ENCODE assay signal across 8 cellular contexts in the genomic region with DNA sequence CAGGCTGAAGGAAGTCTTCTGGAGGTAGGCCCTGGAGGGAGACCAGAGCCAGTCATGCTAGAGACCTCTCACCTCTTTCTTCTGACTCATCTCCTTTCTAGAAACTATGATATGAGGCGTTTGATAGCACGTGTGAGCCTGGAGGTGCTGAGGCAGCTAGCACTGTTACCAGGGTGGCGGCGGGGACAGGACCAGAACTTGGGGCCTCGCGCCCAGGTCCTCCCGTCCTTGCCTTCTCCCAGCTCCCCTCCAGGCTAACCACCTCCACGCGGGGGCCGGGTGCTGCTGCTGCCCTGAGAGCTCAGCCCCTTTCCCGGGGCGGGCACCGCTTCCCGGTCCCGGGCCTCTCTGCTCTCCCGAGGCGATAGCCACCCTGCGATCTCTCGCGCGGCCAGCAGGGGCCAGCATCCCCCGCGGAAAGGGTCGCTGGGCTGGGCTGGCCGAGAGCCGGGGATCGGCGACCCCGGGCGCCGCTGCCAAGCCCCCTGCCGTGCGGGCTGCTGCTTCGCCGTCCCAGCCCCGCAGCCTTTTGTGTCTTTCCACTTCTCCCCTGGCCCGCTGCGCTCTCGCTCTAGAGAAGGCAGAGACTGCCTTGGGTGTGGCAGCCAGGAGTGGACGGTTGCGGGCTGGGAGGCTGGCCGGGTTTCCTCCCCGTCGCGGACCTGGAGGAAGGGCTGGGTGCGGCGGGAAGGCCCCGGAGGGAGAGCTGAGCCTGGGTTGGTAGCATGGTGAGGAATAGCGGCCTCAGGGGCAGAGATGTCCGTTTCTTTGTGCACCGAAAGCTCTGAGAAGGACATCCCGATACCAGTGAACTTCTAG. TPM values are rescaled to one million over a fixed set of nuclear protein-coding genes. Genes with fewer than 3 reads are reported as not detected.
A peak's percentile ranks its signal among the peaks of the same experiment; 100 is the strongest.
DNase-seq lines count a peak whose midpoint lies in the region; ATAC-seq, FAIRE-seq and TF ChIP-seq lines count a peak whose summit lies in the region.

No MANE protein-coding gene starts in this region.

- H3K9me3 ChIP-seq in smooth muscle cell (replicated peaks; ENCODE audit: low read depth), result no peaks in the 10 kb centered on the region

- H3K4me3 ChIP-seq in bronchial epithelial cell (ENCODE audit: low read depth, low read length), result peak overlapping the region; percentile 53
- peak overlapping the region; percentile 77 for H3K4me3 ChIP-seq in smooth muscle cell

- peak overlapping the region; percentile 86 for H3K4me2 ChIP-seq in smooth muscle cell

- H3K27ac Mint-ChIP-seq in WTC11 (no peak overlapping the region), immature natural killer cell (no peak overlapping the region)

- H3K9me3 Mint-ChIP-seq in WTC11, result no peaks in the 10 kb centered on the region
- H3K9me3 Mint-ChIP-seq in immature natural killer cell, result no peaks in the 10 kb centered on the region

- H3K79me2 ChIP-seq in smooth muscle cell (ENCODE audit: low read depth), result no peaks in the 10 kb centered on the region

- no peaks in the 10 kb centered on the region for H3K36me3 ChIP-seq in bronchial epithelial cell (ENCODE audit: control insufficient read depth, insufficient read depth, low read length)
- no peaks in the 10 kb centered on the region for H3K36me3 ChIP-seq in smooth muscle cell (ENCODE audit: low read depth)

- H3K36me3 Mint-ChIP-seq in WTC11, result no peaks in the 10 kb centered on the region
- H3K36me3 Mint-ChIP-seq in immature natural killer cell, result no peaks in the 10 kb centered on the region

- DNase-seq in SHP77 (lab: John Stamatoyannopoulos, UW) (peak; percentile 53 to 60), SHP77 treated with DMSO at 0.1 percent for 48 hours (lab: John Stamatoyannopoulos, UW) (no peak), NCI-H1694 (lab: John Stamatoyannopoulos, UW) (peak; percentile 54), WTC11 (ENCODE audit: low spot score) (peak; percentile 94), bronchial epithelial cell (ENCODE audit: low read depth) (peak; percentile 81), immature natural killer cell (peak; percentile 60 to 68 (median 67)), smooth muscle cell (lab: John Stamatoyannopoulos, UW; ENCODE audit: unreplicated experiment) (peak; percentile 57)

- H4K20me1 ChIP-seq in smooth muscle cell (ENCODE audit: low read depth), result no peaks in the 10 kb centered on the region

- H3K27me3 Mint-ChIP-seq in WTC11 (ENCODE audit: low read depth) (peaks cover 31% of the 10 kb centered on the region), immature natural killer cell (ENCODE audit: low read depth in 3 of 3) (peaks cover 0 to 6% (median 0%) of the 10 kb centered on the region in 3 donors)

- CTCF ChIA-PET in WTC11 (lab: Charles Lee), result interaction anchor here (0.5 to 3.6 kb wide), 57 partner anchors 9 to 623 kb away, joined by 3 to 67 read pairs (median 4); a partner anchor contains a TSS

- H3K27me3 ChIP-seq in bronchial epithelial cell (ENCODE audit: control insufficient read depth, insufficient read depth, low read length) (no peaks in the 10 kb centered on the region), smooth muscle cell (ENCODE audit: low read depth) (no peaks in the 10 kb centered on the region)

- H3K4me3 Mint-ChIP-seq in WTC11, result peak overlapping the region; percentile 68
- H3K4me3 Mint-ChIP-seq in immature natural killer cell, result peak overlapping the region; percentile 53 to 72 (median 66)

- no peaks in the 10 kb centered on the region for H3F3A ChIP-seq in smooth muscle cell (ENCODE audit: low read depth)

- peak; percentile 97 for TF ChIP-seq CTCF in WTC11 (IDR thresholded peaks at IDR 0.05)
- TF ChIP-seq CTCF in bronchial epithelial cell (IDR thresholded peaks at IDR 0.05; ENCODE audit: insufficient read depth, low read length, severe bottlenecking), result peak; percentile 89
- TF ChIP-seq CTCF in smooth muscle cell (IDR thresholded peaks at IDR 0.05; ENCODE audit: borderline replicate concordance, insufficient read depth, poor library complexity, severe bottlenecking), result peak; percentile 98

- WGBS in smooth muscle cell (ENCODE audit: low lambda C conversion rate), result 5% methylated on average over 52 of the region's 52 CpGs

- H3K4me1 Mint-ChIP-seq in WTC11 (peaks cover 14% of the 10 kb centered on the region), immature natural killer cell (no peaks in the 10 kb centered on the region)

- POLR2A ChIA-PET in WTC11 (lab: Charles Lee), result interaction anchor here (1.1 to 1.3 kb wide), 2 partner anchors 9 to 318 kb away, joined by 3 to 4 read pairs; no protein-coding TSS in a partner anchor

- ATAC-seq in HG02852 (IDR thresholded peaks at IDR 0.05; ENCODE audit: unreplicated experiment), result peak; percentile 83
- peak; percentile 93 for ATAC-seq in WTC11

- H3K4me1 ChIP-seq in smooth muscle cell (ENCODE audit: low read depth), result peaks cover 6% of the 10 kb centered on the region

- H3K27ac ChIP-seq in smooth muscle cell (ENCODE audit: low read depth), result no peak overlapping the region

- H2AFZ ChIP-seq in smooth muscle cell (ENCODE audit: low read depth), result peak overlapping the region; percentile 95

- H3K9ac ChIP-seq in smooth muscle cell (ENCODE audit: low read depth), result peak overlapping the region; percentile 40

- FAIRE-seq in bronchial epithelial cell (lab: Jason Lieb, UNC), result no peak

TF ChIP-seq in WTC11, 78 proteins besides CTCF, POLR2A, EP300 and RAD21 (continues in another document):
- 0 out of 2 replicates have a peak, but pooled peaks have one; percentile 2 for TF ChIP-seq ZNF121 (CRISPR knock-in tag; IDR thresholded peaks at IDR 0.05)
- peak; percentile 83; the same call in 1 of the 2 replicates for TF ChIP-seq ZBTB21 (CRISPR knock-in tag; IDR thresholded peaks at IDR 0.05; ENCODE audit: borderline replicate concordance)
- TF ChIP-seq TP53 (CRISPR knock-in tag; IDR thresholded peaks at IDR 0.05), result peak; percentile 74
- TF ChIP-seq, protein P1, sequence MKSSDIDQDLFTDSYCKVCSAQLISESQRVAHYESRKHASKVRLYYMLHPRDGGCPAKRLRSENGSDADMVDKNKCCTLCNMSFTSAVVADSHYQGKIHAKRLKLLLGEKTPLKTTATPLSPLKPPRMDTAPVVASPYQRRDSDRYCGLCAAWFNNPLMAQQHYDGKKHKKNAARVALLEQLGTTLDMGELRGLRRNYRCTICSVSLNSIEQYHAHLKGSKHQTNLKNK (CRISPR knock-in tag; IDR thresholded peaks at IDR 0.05), result no peak
- TF ChIP-seq FOXK1 (CRISPR knock-in tag; IDR thresholded peaks at IDR 0.05), result peak; percentile 13; the same call in 1 of the 2 replicates
- TF ChIP-seq, protein P2, sequence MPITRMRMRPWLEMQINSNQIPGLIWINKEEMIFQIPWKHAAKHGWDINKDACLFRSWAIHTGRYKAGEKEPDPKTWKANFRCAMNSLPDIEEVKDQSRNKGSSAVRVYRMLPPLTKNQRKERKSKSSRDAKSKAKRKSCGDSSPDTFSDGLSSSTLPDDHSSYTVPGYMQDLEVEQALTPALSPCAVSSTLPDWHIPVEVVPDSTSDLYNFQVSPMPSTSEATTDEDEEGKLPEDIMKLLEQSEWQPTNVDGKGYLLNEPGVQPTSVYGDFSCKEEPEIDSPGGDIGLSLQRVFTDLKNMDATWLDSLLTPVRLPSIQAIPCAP (CRISPR knock-in tag; IDR thresholded peaks at IDR 0.05), result no peak
- TF ChIP-seq MXD4 (CRISPR knock-in tag; IDR thresholded peaks at IDR 0.05; ENCODE audit: borderline replicate concordance), result no peak
- no peak for TF ChIP-seq SMAD4 (CRISPR knock-in tag; IDR thresholded peaks at IDR 0.05)
- peak; percentile 88; the same call in 1 of the 2 replicates for TF ChIP-seq NR3C1 (CRISPR knock-in tag; conservative IDR thresholded peaks at IDR 0.05; ENCODE audit: low read depth)
- TF ChIP-seq NR2C2 (CRISPR knock-in tag; IDR thresholded peaks at IDR 0.05), result no peak
- no peak for TF ChIP-seq GTF2I (CRISPR knock-in tag; conservative IDR thresholded peaks at IDR 0.05)
- TF ChIP-seq JAZF1 (CRISPR knock-in tag; IDR thresholded peaks at IDR 0.05), result no peak
- TF ChIP-seq, protein P3, sequence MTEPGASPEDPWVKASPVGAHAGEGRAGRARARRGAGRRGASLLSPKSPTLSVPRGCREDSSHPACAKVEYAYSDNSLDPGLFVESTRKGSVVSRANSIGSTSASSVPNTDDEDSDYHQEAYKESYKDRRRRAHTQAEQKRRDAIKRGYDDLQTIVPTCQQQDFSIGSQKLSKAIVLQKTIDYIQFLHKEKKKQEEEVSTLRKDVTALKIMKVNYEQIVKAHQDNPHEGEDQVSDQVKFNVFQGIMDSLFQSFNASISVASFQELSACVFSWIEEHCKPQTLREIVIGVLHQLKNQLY (CRISPR knock-in tag; IDR thresholded peaks at IDR 0.05), result no peak
- TF ChIP-seq MYBL2 (CRISPR knock-in tag; IDR thresholded peaks at IDR 0.05), result no peak
- TF ChIP-seq, protein P4, sequence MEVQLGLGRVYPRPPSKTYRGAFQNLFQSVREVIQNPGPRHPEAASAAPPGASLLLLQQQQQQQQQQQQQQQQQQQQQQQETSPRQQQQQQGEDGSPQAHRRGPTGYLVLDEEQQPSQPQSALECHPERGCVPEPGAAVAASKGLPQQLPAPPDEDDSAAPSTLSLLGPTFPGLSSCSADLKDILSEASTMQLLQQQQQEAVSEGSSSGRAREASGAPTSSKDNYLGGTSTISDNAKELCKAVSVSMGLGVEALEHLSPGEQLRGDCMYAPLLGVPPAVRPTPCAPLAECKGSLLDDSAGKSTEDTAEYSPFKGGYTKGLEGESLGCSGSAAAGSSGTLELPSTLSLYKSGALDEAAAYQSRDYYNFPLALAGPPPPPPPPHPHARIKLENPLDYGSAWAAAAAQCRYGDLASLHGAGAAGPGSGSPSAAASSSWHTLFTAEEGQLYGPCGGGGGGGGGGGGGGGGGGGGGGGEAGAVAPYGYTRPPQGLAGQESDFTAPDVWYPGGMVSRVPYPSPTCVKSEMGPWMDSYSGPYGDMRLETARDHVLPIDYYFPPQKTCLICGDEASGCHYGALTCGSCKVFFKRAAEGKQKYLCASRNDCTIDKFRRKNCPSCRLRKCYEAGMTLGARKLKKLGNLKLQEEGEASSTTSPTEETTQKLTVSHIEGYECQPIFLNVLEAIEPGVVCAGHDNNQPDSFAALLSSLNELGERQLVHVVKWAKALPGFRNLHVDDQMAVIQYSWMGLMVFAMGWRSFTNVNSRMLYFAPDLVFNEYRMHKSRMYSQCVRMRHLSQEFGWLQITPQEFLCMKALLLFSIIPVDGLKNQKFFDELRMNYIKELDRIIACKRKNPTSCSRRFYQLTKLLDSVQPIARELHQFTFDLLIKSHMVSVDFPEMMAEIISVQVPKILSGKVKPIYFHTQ (CRISPR knock-in tag; IDR thresholded peaks at IDR 0.05), result no peak
- TF ChIP-seq NFATC4 (CRISPR knock-in tag; IDR thresholded peaks at IDR 0.05), result no peak

RNA-seq across cellular contexts. Expression of a gene that starts 49.1 kb away (rescaled TPM):
- total RNA-seq in WTC11 (2021) (0.66 to 1.2 TPM (median 1.1 TPM) in 3 replicates), bronchial epithelial cell (1.1 and 1.2 TPM in 2 replicates), smooth muscle cell (1.7 and 4.0 TPM in 2 replicates)
- polyA plus RNA-seq in immature natural killer cell (1 to 10 TPM in 1 of 3 donors, under 1 TPM in 2; 0.11 to 2.2 (median 0.59) TPM), smooth muscle cell (3.6 and 6.1 TPM in 2 replicates)
